8 cellular contexts compared by ENCODE assay signal in genomic region chr20:31674895-31675827, GRCh38. TPM values are rescaled to one million over a fixed set of nuclear protein-coding genes. Genes with fewer than 3 reads are reported as not detected.
A peak's percentile ranks its signal among the peaks of the same experiment; 100 is the strongest.
DNase-seq lines count a peak whose midpoint lies in the region; ATAC-seq, FAIRE-seq and TF ChIP-seq lines count a peak whose summit lies in the region.

No MANE protein-coding gene starts in this region.

- peak overlapping the region; percentile 90 for H3K4me3 Mint-ChIP-seq in activated naive CD8-positive, alpha-beta T cell

- intact Hi-C loops in heart right ventricle (cut with DNase I) = loop anchor here in 5 of 10 donors (1.0 to 5.0 kb wide), 3 partner anchors 37 to 38 kb away; no protein-coding TSS in a partner anchor

- no peak for TF ChIP-seq CTCF in heart right ventricle (IDR thresholded peaks at IDR 0.05)

- peaks cover 0 to 33% (median 0%) of the 10 kb centered on the region in 9 donors for H3K36me3 ChIP-seq in heart right ventricle

- H3K27ac Mint-ChIP-seq in activated naive CD8-positive, alpha-beta T cell = peak overlapping the region; percentile 95

- H3K27me3 ChIP-seq in heart right ventricle = no peaks in the 10 kb centered on the region

- WGBS in heart right ventricle, 2 donors = 15 to 26% methylated on average over 10 of the region's 10 CpGs

- peak; percentile 85 for FAIRE-seq in GM18507 (lab: Jason Lieb, UNC)

- peak; percentile 57 for DNase-seq in GM18507 (ENCODE audit: extremely low spot score, insufficient read length, low read depth)
- peak; percentile 41 to 81 for DNase-seq in heart right ventricle
- peak; percentile 60 for DNase-seq in skeletal muscle cell (ENCODE audit: low read depth)
- no peak for DNase-seq in DMS 273 treated with DMSO at 0.1 percent for 48 hours (lab: John Stamatoyannopoulos, UW)
- no peak for DNase-seq in NCI-H748 treated with DMSO at 0.1 percent for 48 hours (lab: John Stamatoyannopoulos, UW)

- peaks cover 28% of the 10 kb centered on the region for H3K36me3 Mint-ChIP-seq in activated naive CD8-positive, alpha-beta T cell

- H3K27me3 Mint-ChIP-seq in activated naive CD8-positive, alpha-beta T cell = no peaks in the 10 kb centered on the region

- no peaks in the 10 kb centered on the region for H3K9me3 ChIP-seq in heart right ventricle

- peak overlapping the region; percentile 47 to 92 (median 84) for H3K27ac ChIP-seq in heart right ventricle

- peaks cover 59 to 100% (median 100%) of the 10 kb centered on the region in 9 donors for H3K4me1 ChIP-seq in heart right ventricle

- peaks cover 72% of the 10 kb centered on the region for H3K4me1 Mint-ChIP-seq in activated naive CD8-positive, alpha-beta T cell (ENCODE audit: low read depth)

- ATAC-seq in HG03108 (IDR thresholded peaks at IDR 0.05; ENCODE audit: unreplicated experiment) = peak; percentile 48
- peak; percentile 16; the same call in 2 of the 3 replicates for ATAC-seq in SK-N-SH treated with all-trans-retinoic acid at 6 μM for 48 hours
- peak; percentile 46 to 78 (median 68) for ATAC-seq in heart right ventricle

- H3K4me3 ChIP-seq in heart right ventricle (peak overlapping the region in 4 of 10 donors; percentile 1 to 52 (median 16)), skeletal muscle cell (ENCODE audit: low read depth, low read length) (no peak overlapping the region)

- no peaks in the 10 kb centered on the region for H3K9me3 Mint-ChIP-seq in activated naive CD8-positive, alpha-beta T cell (ENCODE audit: low read depth)

TF ChIP-seq in SK-N-SH treated with all-trans-retinoic acid at 6 μM for 48 hours, 23 proteins besides CTCF, POLR2A, EP300 and RAD21:
- TF ChIP-seq ZNF70 (CRISPR knock-in tag; IDR thresholded peaks at IDR 0.05) = 0 out of 2 replicates have a peak, but pooled peaks have one; percentile 12
- no peak for TF ChIP-seq CREB5 (CRISPR knock-in tag; IDR thresholded peaks at IDR 0.05; ENCODE audit: low read depth)
- TF ChIP-seq CSDC2 (CRISPR knock-in tag; IDR thresholded peaks at IDR 0.05) = no peak

RNA-seq across cellular contexts. Expression of gene COX4I2, which starts 37.4 kb away (rescaled TPM):
- 10 to 100 TPM in 3 of 10 donors, 1 to 10 TPM in 7; 3.8 to 20.1 (median 7.5) TPM for total RNA-seq in heart right ventricle
- 100 to 1,000 TPM in 1 of 2 donors, 10 to 100 TPM in 1; 30.4 to 103 TPM for polyA plus RNA-seq in heart right ventricle

RNA-seq across cellular contexts. Expression of gene BCL2L1, which starts 47.5 kb away (rescaled TPM):
- total RNA-seq in heart right ventricle = 10 to 100 TPM; 34.7 to 97.4 (median 45.9) TPM
- 100 to 1,000 TPM in 1 of 2 donors, 10 to 100 TPM in 1; 35.2 to 128 TPM for polyA plus RNA-seq in heart right ventricle

Comparison
In these comparisons a context has a peak if more than half of its experiments do, and no peak if none do; other contexts are left out.
1. DNase-seq: peak in GM18507 (single experiment), heart right ventricle (2 of 2) and skeletal muscle cell (single experiment); none in DMS 273 treated with DMSO at 0.1 percent for 48 hours (single experiment) and NCI-H748 treated with DMSO at 0.1 percent for 48 hours (single experiment).
2. ATAC-seq: peak in every context shown above with its lines; median percentile 68 in heart right ventricle; 48 in HG03108; 16 in SK-N-SH treated with all-trans-retinoic acid at 6 μM for 48 hours.